In the genomic region with DNA sequence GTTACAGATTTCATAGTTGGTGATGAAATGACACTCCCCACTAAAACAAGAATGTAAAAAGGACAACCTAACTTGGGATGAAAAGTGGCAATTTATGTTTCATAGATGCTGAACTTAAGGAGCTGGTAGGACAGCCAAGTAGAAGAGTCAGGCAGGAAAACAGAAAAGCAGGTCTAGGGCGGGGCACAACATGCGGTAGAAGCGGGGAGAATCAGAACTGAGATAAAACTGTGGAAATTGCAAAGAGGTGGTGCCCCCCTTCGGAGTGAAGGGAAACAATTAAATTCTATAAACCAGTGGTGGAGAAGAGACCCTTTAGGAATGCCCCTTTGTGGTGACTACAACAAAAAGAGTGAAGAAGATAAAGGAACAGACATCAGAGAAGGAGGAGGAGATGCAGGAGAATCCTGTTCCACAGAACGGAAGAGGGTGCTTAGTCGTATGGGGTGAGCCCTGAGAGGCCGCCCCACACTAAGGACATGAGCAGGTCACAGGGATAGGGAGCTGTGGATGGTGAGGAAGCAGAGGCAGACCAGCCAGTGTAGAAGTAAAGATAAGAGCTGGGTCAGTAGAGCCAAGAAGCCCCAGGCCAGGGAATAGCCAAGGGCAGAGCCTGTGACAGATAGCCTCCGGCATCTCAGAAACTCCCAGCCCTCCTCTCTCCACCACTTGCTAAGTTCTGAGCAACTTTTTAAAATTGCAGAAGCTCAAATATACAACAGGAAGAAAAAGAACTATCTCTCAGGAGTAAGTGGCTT, we compare ENCODE assay signal across 1 cellular context.
A peak's percentile ranks its signal among the peaks of the same experiment; 100 is the strongest.
TF ChIP-seq lines count a peak whose summit lies in the region.

No MANE protein-coding gene starts in this region.

TF ChIP-seq in K562, 482 proteins besides CTCF, POLR2A, EP300 and RAD21:
- TF ChIP-seq MIER1 (IDR thresholded peaks at IDR 0.05; ENCODE audit: low read depth) (no peak), FOXK2 (conservative IDR thresholded peaks at IDR 0.05 in 1 of 2, IDR thresholded peaks at IDR 0.05 in 1 of 2; ENCODE audit: low read depth in 2 of 2) (0 out of 4 replicates have a peak, but pooled peaks of 1 of the 2 experiments have one; percentile 41), KLF10 (CRISPR knock-in tag; IDR thresholded peaks at IDR 0.05) (no peak), ELF2 (CRISPR knock-in tag; IDR thresholded peaks at IDR 0.05) (no peak), BRD4 (IDR thresholded peaks at IDR 0.05) (no peak), SOX6 (IDR thresholded peaks at IDR 0.05) (no peak; the same call in 1 of the 2 replicates), ZC3H11A (IDR thresholded peaks at IDR 0.05; ENCODE audit: low read depth, low read length) (no peak), ZBED1 (IDR thresholded peaks at IDR 0.05) (no peak), SMARCA5 (IDR thresholded peaks at IDR 0.05) (no peak), ZNF316 (IDR thresholded peaks at IDR 0.05) (no peak), HDAC3 (IDR thresholded peaks at IDR 0.05; ENCODE audit: borderline replicate concordance, partially characterized antibody) (no peak), DNMT1 (IDR thresholded peaks at IDR 0.05) (no peak), ZNF785 (CRISPR knock-in tag; IDR thresholded peaks at IDR 0.05) (no peak), ZNF253 (CRISPR knock-in tag; conservative IDR thresholded peaks at IDR 0.05) (no peak), TAF15 (IDR thresholded peaks at IDR 0.05; ENCODE audit: low read depth, low read length) (no peak), NRF1 (conservative IDR thresholded peaks at IDR 0.05 in 1 of 2, IDR thresholded peaks at IDR 0.05 in 1 of 2) (peak in 1 of 2 experiments; percentile 33; a peak in 1 of 4 replicates), CBFB (CRISPR knock-in tag; IDR thresholded peaks at IDR 0.05) (no peak), CBFA2T3 (IDR thresholded peaks at IDR 0.05) (peak; percentile 4; the same call in 1 of the 2 replicates), PURB (CRISPR knock-in tag; IDR thresholded peaks at IDR 0.05; ENCODE audit: low read depth) (no peak), NR3C1 (CRISPR knock-in tag; IDR thresholded peaks at IDR 0.05) (no peak), ZNF778 (CRISPR knock-in tag; IDR thresholded peaks at IDR 0.05) (no peak), L3MBTL2 (IDR thresholded peaks at IDR 0.05) (0 out of 2 replicates have a peak, but pooled peaks have one; percentile 22), ZFP36 (IDR thresholded peaks at IDR 0.05; ENCODE audit: low read depth, low read length, partially characterized antibody) (peak; percentile 50), CEBPG (CRISPR knock-in tag; IDR thresholded peaks at IDR 0.05) (no peak), CEBPG (tag; conservative IDR thresholded peaks at IDR 0.05 in 1 of 2, IDR thresholded peaks at IDR 0.05 in 1 of 2) (no peak), ZNF507 (tag; conservative IDR thresholded peaks at IDR 0.05) (no peak), ZNF408 (CRISPR knock-in tag; IDR thresholded peaks at IDR 0.05; ENCODE audit: low read depth) (no peak)
- TF ChIP-seq, protein P1, sequence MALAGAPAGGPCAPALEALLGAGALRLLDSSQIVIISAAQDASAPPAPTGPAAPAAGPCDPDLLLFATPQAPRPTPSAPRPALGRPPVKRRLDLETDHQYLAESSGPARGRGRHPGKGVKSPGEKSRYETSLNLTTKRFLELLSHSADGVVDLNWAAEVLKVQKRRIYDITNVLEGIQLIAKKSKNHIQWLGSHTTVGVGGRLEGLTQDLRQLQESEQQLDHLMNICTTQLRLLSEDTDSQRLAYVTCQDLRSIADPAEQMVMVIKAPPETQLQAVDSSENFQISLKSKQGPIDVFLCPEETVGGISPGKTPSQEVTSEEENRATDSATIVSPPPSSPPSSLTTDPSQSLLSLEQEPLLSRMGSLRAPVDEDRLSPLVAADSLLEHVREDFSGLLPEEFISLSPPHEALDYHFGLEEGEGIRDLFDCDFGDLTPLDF (CRISPR knock-in tag; IDR thresholded peaks at IDR 0.05) = no peak
- TF ChIP-seq, protein P2, sequence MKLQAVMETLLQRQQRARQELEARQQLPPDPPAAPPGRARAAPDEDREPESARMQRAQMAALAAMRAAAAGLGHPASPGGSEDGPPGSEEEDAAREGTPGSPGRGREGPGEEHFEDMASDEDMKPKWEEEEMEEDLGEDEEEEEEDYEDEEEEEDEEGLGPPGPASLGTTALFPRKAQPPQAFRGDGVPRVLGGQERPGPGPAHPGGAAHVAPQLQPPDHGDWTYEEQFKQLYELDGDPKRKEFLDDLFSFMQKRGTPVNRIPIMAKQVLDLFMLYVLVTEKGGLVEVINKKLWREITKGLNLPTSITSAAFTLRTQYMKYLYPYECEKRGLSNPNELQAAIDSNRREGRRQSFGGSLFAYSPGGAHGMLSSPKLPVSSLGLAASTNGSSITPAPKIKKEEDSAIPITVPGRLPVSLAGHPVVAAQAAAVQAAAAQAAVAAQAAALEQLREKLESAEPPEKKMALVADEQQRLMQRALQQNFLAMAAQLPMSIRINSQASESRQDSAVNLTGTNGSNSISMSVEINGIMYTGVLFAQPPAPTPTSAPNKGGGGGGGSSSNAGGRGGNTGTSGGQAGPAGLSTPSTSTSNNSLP (IDR thresholded peaks at IDR 0.05; ENCODE audit: borderline replicate concordance, low read depth, low read length) = no peak
- TF ChIP-seq, protein P3, sequence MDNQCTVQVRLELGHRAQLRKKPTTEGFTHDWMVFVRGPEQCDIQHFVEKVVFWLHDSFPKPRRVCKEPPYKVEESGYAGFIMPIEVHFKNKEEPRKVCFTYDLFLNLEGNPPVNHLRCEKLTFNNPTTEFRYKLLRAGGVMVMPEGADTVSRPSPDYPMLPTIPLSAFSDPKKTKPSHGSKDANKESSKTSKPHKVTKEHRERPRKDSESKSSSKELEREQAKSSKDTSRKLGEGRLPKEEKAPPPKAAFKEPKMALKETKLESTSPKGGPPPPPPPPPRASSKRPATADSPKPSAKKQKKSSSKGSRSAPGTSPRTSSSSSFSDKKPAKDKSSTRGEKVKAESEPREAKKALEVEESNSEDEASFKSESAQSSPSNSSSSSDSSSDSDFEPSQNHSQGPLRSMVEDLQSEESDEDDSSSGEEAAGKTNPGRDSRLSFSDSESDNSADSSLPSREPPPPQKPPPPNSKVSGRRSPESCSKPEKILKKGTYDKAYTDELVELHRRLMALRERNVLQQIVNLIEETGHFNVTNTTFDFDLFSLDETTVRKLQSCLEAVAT (IDR thresholded peaks at IDR 0.05) = 0 out of 4 replicates have a peak, but pooled peaks of 1 of the 2 experiments have one; percentile 14
- TF ChIP-seq, protein P4, sequence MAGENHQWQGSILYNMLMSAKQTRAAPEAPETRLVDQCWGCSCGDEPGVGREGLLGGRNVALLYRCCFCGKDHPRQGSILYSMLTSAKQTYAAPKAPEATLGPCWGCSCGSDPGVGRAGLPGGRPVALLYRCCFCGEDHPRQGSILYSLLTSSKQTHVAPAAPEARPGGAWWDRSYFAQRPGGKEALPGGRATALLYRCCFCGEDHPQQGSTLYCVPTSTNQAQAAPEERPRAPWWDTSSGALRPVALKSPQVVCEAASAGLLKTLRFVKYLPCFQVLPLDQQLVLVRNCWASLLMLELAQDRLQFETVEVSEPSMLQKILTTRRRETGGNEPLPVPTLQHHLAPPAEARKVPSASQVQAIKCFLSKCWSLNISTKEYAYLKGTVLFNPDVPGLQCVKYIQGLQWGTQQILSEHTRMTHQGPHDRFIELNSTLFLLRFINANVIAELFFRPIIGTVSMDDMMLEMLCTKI (IDR thresholded peaks at IDR 0.05; ENCODE audit: partially characterized antibody) = no peak
- TF ChIP-seq, protein P5, sequence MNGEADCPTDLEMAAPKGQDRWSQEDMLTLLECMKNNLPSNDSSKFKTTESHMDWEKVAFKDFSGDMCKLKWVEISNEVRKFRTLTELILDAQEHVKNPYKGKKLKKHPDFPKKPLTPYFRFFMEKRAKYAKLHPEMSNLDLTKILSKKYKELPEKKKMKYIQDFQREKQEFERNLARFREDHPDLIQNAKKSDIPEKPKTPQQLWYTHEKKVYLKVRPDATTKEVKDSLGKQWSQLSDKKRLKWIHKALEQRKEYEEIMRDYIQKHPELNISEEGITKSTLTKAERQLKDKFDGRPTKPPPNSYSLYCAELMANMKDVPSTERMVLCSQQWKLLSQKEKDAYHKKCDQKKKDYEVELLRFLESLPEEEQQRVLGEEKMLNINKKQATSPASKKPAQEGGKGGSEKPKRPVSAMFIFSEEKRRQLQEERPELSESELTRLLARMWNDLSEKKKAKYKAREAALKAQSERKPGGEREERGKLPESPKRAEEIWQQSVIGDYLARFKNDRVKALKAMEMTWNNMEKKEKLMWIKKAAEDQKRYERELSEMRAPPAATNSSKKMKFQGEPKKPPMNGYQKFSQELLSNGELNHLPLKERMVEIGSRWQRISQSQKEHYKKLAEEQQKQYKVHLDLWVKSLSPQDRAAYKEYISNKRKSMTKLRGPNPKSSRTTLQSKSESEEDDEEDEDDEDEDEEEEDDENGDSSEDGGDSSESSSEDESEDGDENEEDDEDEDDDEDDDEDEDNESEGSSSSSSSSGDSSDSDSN (IDR thresholded peaks at IDR 0.05; ENCODE audit: borderline replicate concordance in 1 of 2, low read depth in 2 of 2, low read length in 2 of 2) = no peak
- TF ChIP-seq, protein P6, sequence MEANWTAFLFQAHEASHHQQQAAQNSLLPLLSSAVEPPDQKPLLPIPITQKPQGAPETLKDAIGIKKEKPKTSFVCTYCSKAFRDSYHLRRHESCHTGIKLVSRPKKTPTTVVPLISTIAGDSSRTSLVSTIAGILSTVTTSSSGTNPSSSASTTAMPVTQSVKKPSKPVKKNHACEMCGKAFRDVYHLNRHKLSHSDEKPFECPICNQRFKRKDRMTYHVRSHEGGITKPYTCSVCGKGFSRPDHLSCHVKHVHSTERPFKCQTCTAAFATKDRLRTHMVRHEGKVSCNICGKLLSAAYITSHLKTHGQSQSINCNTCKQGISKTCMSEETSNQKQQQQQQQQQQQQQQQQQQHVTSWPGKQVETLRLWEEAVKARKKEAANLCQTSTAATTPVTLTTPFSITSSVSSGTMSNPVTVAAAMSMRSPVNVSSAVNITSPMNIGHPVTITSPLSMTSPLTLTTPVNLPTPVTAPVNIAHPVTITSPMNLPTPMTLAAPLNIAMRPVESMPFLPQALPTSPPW (CRISPR knock-in tag; IDR thresholded peaks at IDR 0.05) = 0 out of 2 replicates have a peak, but pooled peaks have one; percentile 12
